26 cellular contexts compared by ENCODE assay signal in genomic region chr1:233143266-233143665, GRCh38.
DNase-seq lines count a peak whose midpoint lies in the region; ATAC-seq and TF ChIP-seq lines count a peak whose summit lies in the region.
"Had no signal": no experiment of that assay in that cellular context is flagged by ENCODE, and none has a peak within 500 bp of the region (broad histone marks: within the 10 kb centered on the region; RNA-seq: fewer than 3 reads in every experiment).

No MANE protein-coding gene starts in this region.

- no peak overlapping the region for H3K56ac ChIP-seq in mesendoderm (ENCODE audit: low read length)

- no peak overlapping the region for H4K5ac ChIP-seq in mesendoderm (ENCODE audit: low read length)

- H3K4me1 ChIP-seq in HAP-1 (peaks cover 5% of the 10 kb centered on the region; the same call in 1 of the 2 replicates), NT2/D1 (ENCODE audit: insufficient read depth, insufficient read length) (no peaks in the 10 kb centered on the region), mesendoderm (ENCODE audit: control insufficient read depth, low read depth, low read length) (no peaks in the 10 kb centered on the region), right cardiac atrium (ENCODE audit: control insufficient read depth, insufficient read depth, low read length) (peaks cover 3% of the 10 kb centered on the region)
- H3K4me1 ChIP-seq: BLaER1 treated with 17β-estradiol and CSF1 and Interleukin-3, amounts not matched to agents 10 nM and 100 nM; SJSA1 had no signal

- WGBS in mesendoderm (ENCODE audit: extremely low coverage, insufficient coverage, low lambda C conversion rate): no CpG with 5 or more reads among the region's 4 CpGs
- WGBS in right cardiac atrium: 87% methylated on average over 4 of the region's 4 CpGs

- no peak for ATAC-seq in right cardiac atrium
- ATAC-seq: HCT116 had no signal

- no peak overlapping the region for H4K8ac ChIP-seq in mesendoderm (ENCODE audit: low read depth, low read length)

- H3K9me3 ChIP-seq in HAP-1 (no peaks in the 10 kb centered on the region), NT2/D1 (ENCODE audit: insufficient read depth, low read length) (no peaks in the 10 kb centered on the region), right cardiac atrium (ENCODE audit: control insufficient read depth, low read length) (no peaks in the 10 kb centered on the region)
- H3K9me3 ChIP-seq: BLaER1 treated with 17β-estradiol and CSF1 and Interleukin-3, amounts not matched to agents 10 nM and 100 nM; SJSA1 had no signal

- H3K79me1 ChIP-seq in mesendoderm (ENCODE audit: low read length): no peaks in the 10 kb centered on the region

- H3K27me3 ChIP-seq in HAP-1 (ENCODE audit: low read depth): no peaks in the 10 kb centered on the region
- no peaks in the 10 kb centered on the region for H3K27me3 ChIP-seq in NT2/D1 (ENCODE audit: insufficient read depth, insufficient read length)
- no peaks in the 10 kb centered on the region for H3K27me3 ChIP-seq in mesendoderm (ENCODE audit: insufficient read depth, low read length, poor library complexity)
- H3K27me3 ChIP-seq in right cardiac atrium (ENCODE audit: control insufficient read depth, insufficient read depth): no peaks in the 10 kb centered on the region
- H3K27me3 ChIP-seq: SJSA1 had no signal

- in situ Hi-C loops in HAP-1 (cut with MboI; ENCODE audit: low sequenced_read_pairs): no loop called here

- DNase-seq in HAP-1 (ENCODE audit: low spot score in 2 of 2): peak; percentile 31 to 55
- DNase-seq in NT2/D1 (ENCODE audit: low read depth, low spot score): peak; percentile 44
- DNase-seq in choroid plexus epithelial cell (ENCODE audit: low read depth): peak; percentile 13
- DNase-seq in mesendoderm: peak; percentile 25
- DNase-seq in SW 1271 (lab: John Stamatoyannopoulos, UW): no peak
- DNase-seq in T-helper 2 cell: no peak
- DNase-seq in right cardiac atrium: no peak
- DNase-seq in stimulated activated CD4-positive, alpha-beta T cell treated with anti-CD3 and anti-CD28 coated beads, Interleukin-15, amount 100 ng/mL, for 24 hours: no peak
- DNase-seq: AML-193; CD4-positive, alpha-beta memory T cell; COR-L47; DMS79 treated with DMSO at 0.1 percent for 48 hours; GF-D8; NCI-H1092 treated with DMSO at 0.1 percent for 48 hours; NCI-H146; NCI-H1930; NCI-H2107; NCI-H524; NCI-H82; NK-92 treated with Interleukin-12 subunit alpha and Interleukin-12 subunit beta, amount 100 ng/mL, for 24 hours; Right ventricle myocardium superior; RPMI8226 had no signal

- no peaks in the 10 kb centered on the region for H3K36me3 ChIP-seq in HAP-1 (replicated peaks)
- H3K36me3 ChIP-seq in NT2/D1 (ENCODE audit: insufficient read depth, insufficient read length, low read length): peaks cover 2% of the 10 kb centered on the region
- no peaks in the 10 kb centered on the region for H3K36me3 ChIP-seq in mesendoderm (ENCODE audit: control insufficient read depth, insufficient read depth, low read length)
- H3K36me3 ChIP-seq: SJSA1 had no signal

- no peak overlapping the region for H3K27ac ChIP-seq in mesendoderm (ENCODE audit: low read depth, low read length)
- H3K27ac ChIP-seq in right cardiac atrium (ENCODE audit: low read length): no peak overlapping the region
- H3K27ac ChIP-seq: BLaER1 treated with 17β-estradiol and CSF1 and Interleukin-3, amounts not matched to agents 10 nM and 100 nM; KMS-11; SJSA1 had no signal

- H2BK5ac ChIP-seq in mesendoderm (ENCODE audit: low read length): no peak overlapping the region

- H3K4me3 ChIP-seq in HAP-1 (no peak overlapping the region), NT2/D1 (ENCODE audit: insufficient read length, low read depth) (no peak overlapping the region), choroid plexus epithelial cell (ENCODE audit: low read depth, low read length) (no peak overlapping the region), mesendoderm (ENCODE audit: low read length) (no peak overlapping the region), right cardiac atrium (ENCODE audit: low read length) (no peak overlapping the region)
- H3K4me3 ChIP-seq: BLaER1 treated with 17β-estradiol and CSF1 and Interleukin-3, amounts not matched to agents 10 nM and 100 nM; SJSA1 had no signal

- no peak overlapping the region for H3K4me2 ChIP-seq in mesendoderm (ENCODE audit: low read length)
- H3K4me2 ChIP-seq: BLaER1 treated with 17β-estradiol and CSF1 and Interleukin-3, amounts not matched to agents 10 nM and 100 nM; KMS-11 had no signal

- no peak for TF ChIP-seq CTCF in choroid plexus epithelial cell (conservative IDR thresholded peaks at IDR 0.05; ENCODE audit: low read depth, low read length)

- no peak overlapping the region for H2BK15ac ChIP-seq in mesendoderm (replicated peaks; ENCODE audit: low read depth)

- no peak overlapping the region for H2AK5ac ChIP-seq in mesendoderm (ENCODE audit: low read length)

- H3K79me2 ChIP-seq in mesendoderm (ENCODE audit: control insufficient read depth, insufficient read depth, low read length): no peaks in the 10 kb centered on the region

- no peak overlapping the region for H2BK120ac ChIP-seq in mesendoderm (ENCODE audit: low read depth, low read length)

- H3K9ac ChIP-seq in NT2/D1 (ENCODE audit: insufficient read length, low read depth) (no peak overlapping the region), mesendoderm (ENCODE audit: low read length) (no peak overlapping the region)
- H3K9ac ChIP-seq: BLaER1 treated with 17β-estradiol and CSF1 and Interleukin-3, amounts not matched to agents 10 nM and 100 nM; KMS-11 had no signal

- no peak overlapping the region for H3K18ac ChIP-seq in mesendoderm (ENCODE audit: low read length)

- H3K4ac ChIP-seq in mesendoderm (ENCODE audit: low read depth, low read length): no peak overlapping the region

- H3K23ac ChIP-seq in mesendoderm (ENCODE audit: low read length): no peak overlapping the region

- intact Hi-C loops in right cardiac atrium (cut with DNase I): no loop called here

Comparison
In these comparisons a context has a peak if more than half of its experiments do, and no peak if none do; other contexts are left out.
1. DNase-seq: peak in HAP-1 (2 of 2), NT2/D1 (single experiment), choroid plexus epithelial cell (single experiment) and mesendoderm (single experiment); none in SW 1271 (0 of 2), T-helper 2 cell (0 of 5), right cardiac atrium (0 of 3) and stimulated activated CD4-positive, alpha-beta T cell treated with anti-CD3 and anti-CD28 coated beads, Interleukin-15, amount 100 ng/mL, for 24 hours (single experiment).